In genomic region chr2:241037498-241037897, GRCh38 we compare ENCODE assay signal across 19 cellular contexts. TPM values are rescaled to one million over a fixed set of nuclear protein-coding genes. Genes with fewer than 3 reads are reported as not detected.
DNase-seq lines count a peak whose midpoint lies in the region; FAIRE-seq and TF ChIP-seq lines count a peak whose summit lies in the region.
"Had no signal": no experiment of that assay in that cellular context is flagged by ENCODE, and none has a peak within 500 bp of the region (broad histone marks: within the 10 kb centered on the region; RNA-seq: fewer than 3 reads in every experiment).

No MANE protein-coding gene starts in this region.

- H3K27ac ChIP-seq in CD4-positive, alpha-beta memory T cell (ENCODE audit: low read depth, low read length): peak overlapping the region; percentile 68
- H3K27ac ChIP-seq: C4-2B, GM23248, RWPE1 had no signal

- DNase-seq in CD4-positive, alpha-beta memory T cell: no peak
- DNase-seq in GM10248 (ENCODE audit: extremely low spot score) (peak; percentile 12), NCI-H146 (lab: John Stamatoyannopoulos, UW) (no peak), amygdala (lab: John Stamatoyannopoulos, UW) (no peak), RCC 7860 (ENCODE audit: low spot score) (no peak)
- no peak for DNase-seq in activated CD4-positive, alpha-beta memory T cell treated with anti-CD3 and anti-CD28 coated beads for 36 hours
- DNase-seq: cerebellar nuclear complex, endodermal cell, GM23248, hypothalamus, NCI-H1092 treated with DMSO at 0.1 percent for 48 hours, NCI-H2171 treated with DMSO at 0.1 percent for 48 hours, NCI-H82 had no signal

- peak overlapping the region; percentile 84 to 99 (median 93) for H3K27ac Mint-ChIP-seq in CD4-positive, alpha-beta memory T cell
- no peak overlapping the region for H3K27ac Mint-ChIP-seq in activated CD4-positive, alpha-beta memory T cell treated with anti-CD3 and anti-CD28 coated beads for 36 hours
- H3K27ac Mint-ChIP-seq: endodermal cell had no signal

- POLR2A ChIA-PET in CD4-positive, alpha-beta memory T cell (lab: Charles Lee; ENCODE audit: partially characterized antibody): interaction anchor here (0.8 to 1.4 kb wide), 5 partner anchors 18 to 71 kb away, joined by 3 to 5 read pairs (median 4); partner anchors contain the start of gene SNED1
- POLR2A ChIA-PET in GM10248 (lab: Yijun Ruan, JAX): no interaction called here
- POLR2A ChIA-PET in activated CD4-positive, alpha-beta memory T cell treated with anti-CD3 and anti-CD28 coated beads for 36 hours (lab: Charles Lee): no interaction called here

- peak overlapping the region; percentile 75 to 95 (median 88) for H3K4me3 Mint-ChIP-seq in CD4-positive, alpha-beta memory T cell
- peak overlapping the region; percentile 69 for H3K4me3 Mint-ChIP-seq in activated CD4-positive, alpha-beta memory T cell treated with anti-CD3 and anti-CD28 coated beads for 36 hours
- H3K4me3 Mint-ChIP-seq: endodermal cell had no signal

- H3K27me3 ChIP-seq in CD4-positive, alpha-beta memory T cell (ENCODE audit: insufficient read depth, low read length): no peaks in the 10 kb centered on the region
- H3K27me3 ChIP-seq in mononuclear cell (ENCODE audit: insufficient read depth, low read length): no peaks in the 10 kb centered on the region
- H3K27me3 ChIP-seq: upper lobe of left lung had no signal

- CTCF ChIA-PET in CD4-positive, alpha-beta memory T cell (lab: Charles Lee; ENCODE audit: partially characterized antibody): interaction anchor here (0.9 kb wide), 1 partner anchor 28 kb away, joined by 3 read pairs; no protein-coding TSS in a partner anchor
- CTCF ChIA-PET in GM10248 (lab: Yijun Ruan, JAX): no interaction called here
- CTCF ChIA-PET in activated CD4-positive, alpha-beta memory T cell treated with anti-CD3 and anti-CD28 coated beads for 36 hours (lab: Charles Lee): interaction anchor here (0.8 kb wide), 1 partner anchor 54 kb away, joined by 3 read pairs; no protein-coding TSS in a partner anchor

- peaks cover 0 to 26% of the 10 kb centered on the region in 2 donors for H3K36me3 Mint-ChIP-seq in CD4-positive, alpha-beta memory T cell
- peaks cover 8% of the 10 kb centered on the region for H3K36me3 Mint-ChIP-seq in activated CD4-positive, alpha-beta memory T cell treated with anti-CD3 and anti-CD28 coated beads for 36 hours

- FAIRE-seq in RCC 7860 (lab: Jason Lieb, UNC): no peak
- FAIRE-seq: K562 had no signal

- H3K4me1 ChIP-seq in CD4-positive, alpha-beta memory T cell (ENCODE audit: insufficient read depth, low read length): peaks cover 32% of the 10 kb centered on the region
- H3K4me1 ChIP-seq in mononuclear cell (ENCODE audit: insufficient read depth, low read length): peaks cover 19% of the 10 kb centered on the region

- H3K4me3 ChIP-seq in CD4-positive, alpha-beta memory T cell (ENCODE audit: low read length in 2 of 2): peak overlapping the region in 1 of 2 donors; percentile 10
- peak overlapping the region; percentile 38 for H3K4me3 ChIP-seq in mononuclear cell (ENCODE audit: low read length)
- H3K4me3 ChIP-seq: GM23248, K562, smooth muscle cell had no signal

- peaks cover 9 to 40% (median 17%) of the 10 kb centered on the region in 4 donors for H3K4me1 Mint-ChIP-seq in CD4-positive, alpha-beta memory T cell
- H3K4me1 Mint-ChIP-seq in activated CD4-positive, alpha-beta memory T cell treated with anti-CD3 and anti-CD28 coated beads for 36 hours (ENCODE audit: low read depth): peaks cover 23% of the 10 kb centered on the region
- H3K4me1 Mint-ChIP-seq: endodermal cell had no signal

- TF ChIP-seq CTCF in GM10248 (IDR thresholded peaks at IDR 0.05; ENCODE audit: control extremely low read depth, extremely low read depth, low read depth, missing control alignments): no peak

- H3K36me3 ChIP-seq in CD4-positive, alpha-beta memory T cell (ENCODE audit: insufficient read depth, low read length): no peaks in the 10 kb centered on the region

- H3K27me3 Mint-ChIP-seq in CD4-positive, alpha-beta memory T cell: no peaks in the 10 kb centered on the region
- H3K27me3 Mint-ChIP-seq in activated CD4-positive, alpha-beta memory T cell treated with anti-CD3 and anti-CD28 coated beads for 36 hours: no peaks in the 10 kb centered on the region

- no peaks in the 10 kb centered on the region for H3K9me3 Mint-ChIP-seq in CD4-positive, alpha-beta memory T cell
- H3K9me3 Mint-ChIP-seq in activated CD4-positive, alpha-beta memory T cell treated with anti-CD3 and anti-CD28 coated beads for 36 hours: no peaks in the 10 kb centered on the region
- H3K9me3 Mint-ChIP-seq: endodermal cell had no signal

- no peaks in the 10 kb centered on the region for H3K9me3 ChIP-seq in CD4-positive, alpha-beta memory T cell (ENCODE audit: control insufficient read depth in 1 of 2, low read length in 2 of 2)
- H3K9me3 ChIP-seq in mononuclear cell (ENCODE audit: low read depth, low read length): no peaks in the 10 kb centered on the region
- H3K9me3 ChIP-seq: upper lobe of left lung had no signal

- intact Hi-C loops in CD4-positive, alpha-beta memory T cell (cut with micrococcal nuclease): loop anchor here (2.0 kb wide), 1 partner anchor 113 kb away; the partner anchor contains the start of gene PPP1R7
- intact Hi-C loops in activated CD4-positive, alpha-beta memory T cell treated with anti-CD3 and anti-CD28 coated beads for 36 hours (cut with micrococcal nuclease): no loop called here

RNA-seq across cellular contexts. Expression of gene SNED1, which starts 39.1 kb away (rescaled TPM):
- 10 to 100 TPM; 85.2 to 90.1 TPM for total RNA-seq in CD4-positive, alpha-beta memory T cell
- polyA plus RNA-seq in CD4-positive, alpha-beta memory T cell: 1 to 10 TPM; 1.6 to 3.2 TPM
- 1 to 10 TPM; 2.6 to 3.8 TPM for total RNA-seq in activated CD4-positive, alpha-beta memory T cell treated with anti-CD3 and anti-CD28 coated beads for 36 hours
- total RNA-seq in mononuclear cell: 8.2 TPM
